8 cellular contexts compared by ENCODE assay signal in the genomic region with DNA sequence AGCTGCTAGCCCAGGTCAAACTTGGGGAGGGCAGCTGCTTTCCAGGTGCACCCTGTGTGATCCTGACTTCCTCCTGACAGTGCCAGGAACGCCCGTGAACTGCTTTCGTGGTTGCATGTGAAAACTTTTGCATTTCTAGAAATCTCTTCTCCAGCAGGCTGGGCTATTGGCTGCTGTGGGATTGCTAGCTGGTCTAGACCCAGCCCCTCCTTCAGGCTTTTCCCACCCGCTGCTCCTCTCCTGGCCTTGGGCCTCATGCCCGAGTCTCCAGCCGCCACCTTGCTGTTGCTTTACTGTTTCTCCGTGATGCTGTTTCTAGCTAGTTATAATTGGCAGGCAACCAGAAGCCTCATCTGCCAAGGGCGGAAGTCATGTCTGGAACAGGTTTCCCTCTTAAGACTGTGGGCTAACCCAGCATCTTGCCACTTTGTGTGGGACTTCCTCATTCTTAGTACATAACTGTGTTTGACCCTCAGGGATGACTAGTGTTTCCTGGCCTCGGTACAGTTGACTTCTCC. TPM values are rescaled to one million over a fixed set of nuclear protein-coding genes. Genes with fewer than 3 reads are reported as not detected.
A peak's percentile ranks its signal among the peaks of the same experiment; 100 is the strongest.
DNase-seq lines count a peak whose midpoint lies in the region; ATAC-seq and TF ChIP-seq lines count a peak whose summit lies in the region.

No MANE protein-coding gene starts in this region.

- no peaks in the 10 kb centered on the region for H3K79me2 ChIP-seq in OCI-LY1 (ENCODE audit: insufficient read depth, low read length)

- H3K4me2 ChIP-seq in OCI-LY1 (ENCODE audit: low read length): peak overlapping the region; percentile 55; the same call in 1 of the 2 replicates

- no peaks in the 10 kb centered on the region for H4K20me1 ChIP-seq in OCI-LY1 (ENCODE audit: insufficient read depth, low read length)

- no peak overlapping the region for H3K9ac ChIP-seq in OCI-LY1 (ENCODE audit: low read length)

- no peaks in the 10 kb centered on the region for H3K36me3 ChIP-seq in OCI-LY1 (ENCODE audit: insufficient read depth, low read length)

- H2AFZ ChIP-seq in OCI-LY1 (ENCODE audit: low read length): no peak overlapping the region

- ATAC-seq in HG03060 (IDR thresholded peaks at IDR 0.05; ENCODE audit: low read depth, unreplicated experiment) (peak; percentile 67), Right ventricle myocardium inferior (peak; percentile 89)

- no peaks in the 10 kb centered on the region for H3K9me2 ChIP-seq in OCI-LY1 (ENCODE audit: low read depth, low read length)

- H3K9me3 ChIP-seq in OCI-LY1 (ENCODE audit: low read length): no peaks in the 10 kb centered on the region; the same call in 1 of the 2 replicates

- peaks cover 2% of the 10 kb centered on the region; the same call in 1 of the 2 replicates for H3K27me3 ChIP-seq in OCI-LY1 (ENCODE audit: insufficient read depth, low read length)

- H3K27ac ChIP-seq in OCI-LY1 (ENCODE audit: low read depth, low read length, poor library complexity, severe bottlenecking) (no peak overlapping the region), skin epidermis (peak overlapping the region in 15 of 21 experiments; percentile 7 to 81 (median 46))

- no peaks in the 10 kb centered on the region for H3F3A ChIP-seq in OCI-LY1 (ENCODE audit: insufficient read depth, low read length)

- TF ChIP-seq CTCF in OCI-LY1 (IDR thresholded peaks at IDR 0.05; ENCODE audit: low read length): no peak

- DNase-seq in stimulated activated CD4-positive, alpha-beta T cell treated with anti-CD3 and anti-CD28 coated beads, Interleukin-1b, Interleukin-23, amount 100 ng/mL, for 48 hours: peak; percentile 44
- no peak for DNase-seq in stimulated activated CD4-positive, alpha-beta T cell treated with anti-CD3 and anti-CD28 coated beads, Interleukin-12 subunit alpha, Interleukin-12 subunit beta, amount 100 ng/mL, for 4 hours
- DNase-seq in activated gamma-delta T cell treated with Interleukin-2 at 50 U/mL for 16 hours: peak; percentile 53
- DNase-seq in Right ventricle myocardium inferior (ENCODE audit: missing footprints): peak; percentile 74
- DNase-seq in COLO829 (ENCODE audit: low spot score): no peak

- H3K4me3 ChIP-seq in OCI-LY1 (ENCODE audit: low read depth, low read length, poor library complexity, severe bottlenecking) (no peak overlapping the region), skin epidermis (no peak overlapping the region)

- intact Hi-C loops in Right ventricle myocardium inferior (cut with DNase I): loop anchor here (2.0 kb wide), 1 partner anchor 65 kb away; no protein-coding TSS in a partner anchor

- peaks cover 25% of the 10 kb centered on the region for H3K4me1 ChIP-seq in OCI-LY1 (ENCODE audit: insufficient read depth, low read length, severe bottlenecking)

RNA-seq across cellular contexts. Expression of a gene that starts 27.0 kb away (rescaled TPM):
- 19.3 TPM for total RNA-seq in Right ventricle myocardium inferior

Comparison
In these comparisons a context has a peak if more than half of its experiments do, and no peak if none do; other contexts are left out.
1. DNase-seq: peak in stimulated activated CD4-positive, alpha-beta T cell treated with anti-CD3 and anti-CD28 coated beads, Interleukin-1b, Interleukin-23, amount 100 ng/mL, for 48 hours (single experiment), activated gamma-delta T cell treated with Interleukin-2 at 50 U/mL for 16 hours (single experiment) and Right ventricle myocardium inferior (single experiment); none in stimulated activated CD4-positive, alpha-beta T cell treated with anti-CD3 and anti-CD28 coated beads, Interleukin-12 subunit alpha, Interleukin-12 subunit beta, amount 100 ng/mL, for 4 hours (single experiment) and COLO829 (single experiment).